ENCODE assay signal across 16 cellular contexts in the genomic region with DNA sequence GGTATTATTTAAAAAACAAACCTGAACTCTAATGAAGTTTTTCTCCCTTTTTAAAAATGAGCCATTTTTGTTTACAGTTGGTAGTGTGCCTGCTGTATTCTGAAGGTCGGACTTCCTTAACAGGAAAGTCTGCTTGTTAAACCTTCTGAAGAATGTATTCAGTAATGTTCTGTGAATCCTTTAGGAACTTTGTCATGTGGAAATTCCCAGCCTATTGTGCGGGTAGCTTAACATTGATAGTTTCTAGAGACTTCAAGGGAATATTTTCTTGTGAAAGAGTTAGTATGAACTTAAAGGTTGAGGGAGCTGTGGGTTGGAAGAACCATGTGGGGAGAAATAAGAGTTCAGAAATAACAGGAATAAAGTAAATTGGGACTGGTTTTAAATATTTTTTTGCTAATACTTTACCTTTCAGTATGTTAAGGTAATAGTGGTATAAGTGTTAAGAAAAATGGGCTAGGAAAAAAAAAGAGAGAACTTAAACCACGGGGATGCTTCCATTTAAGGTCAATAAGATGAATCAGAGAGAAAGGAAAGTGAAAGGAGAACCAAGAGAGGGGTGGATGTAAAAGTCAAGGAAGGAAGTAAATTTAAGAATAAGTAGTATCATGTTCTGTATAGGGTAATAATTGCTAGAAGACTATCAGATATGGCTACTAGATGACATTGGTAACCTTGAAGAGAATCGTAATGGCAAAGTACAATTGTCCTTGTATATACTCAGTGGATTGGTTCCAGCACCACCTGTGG.
DNase-seq lines count a peak whose midpoint lies in the region; ATAC-seq, FAIRE-seq and TF ChIP-seq lines count a peak whose summit lies in the region.
"Had no signal": no experiment of that assay in that cellular context is flagged by ENCODE, and none has a peak within 500 bp of the region (broad histone marks: within the 10 kb centered on the region; RNA-seq: fewer than 3 reads in every experiment).

No MANE protein-coding gene starts in this region.

- peaks cover 13% of the 10 kb centered on the region for H3K4me1 Mint-ChIP-seq in activated naive CD4-positive, alpha-beta T cell treated with anti-CD3 and anti-CD28 coated beads, Interleukin-2, amount 10 ng/mL, durations not matched to agents 7 days and 5 days
- H3K4me1 Mint-ChIP-seq in IgD-negative memory B cell = peaks cover 10 to 15% (median 12%) of the 10 kb centered on the region in 3 donors
- peaks cover 11% of the 10 kb centered on the region for H3K4me1 Mint-ChIP-seq in astrocyte (ENCODE audit: low read depth, unreplicated experiment)
- peaks cover 6% of the 10 kb centered on the region for H3K4me1 Mint-ChIP-seq in T-helper 17 cell

- TF ChIP-seq CTCF in astrocyte (IDR thresholded peaks at IDR 0.05; ENCODE audit: insufficient read depth, low read depth, low read length) (no peak), upper lobe of right lung (IDR thresholded peaks at IDR 0.05) (no peak)

- H3K4me1 ChIP-seq in astrocyte (ENCODE audit: insufficient read depth, low read length) = no peaks in the 10 kb centered on the region
- H3K4me1 ChIP-seq in upper lobe of right lung = no peaks in the 10 kb centered on the region

- ATAC-seq in upper lobe of right lung = peak; percentile 53
- no peak for ATAC-seq in SK-N-SH treated with all-trans-retinoic acid at 6 μM for 48 hours
- no peak for ATAC-seq in T-helper 17 cell

- H3K9me3 Mint-ChIP-seq in activated naive CD4-positive, alpha-beta T cell treated with anti-CD3 and anti-CD28 coated beads, Interleukin-2, amount 10 ng/mL, durations not matched to agents 7 days and 5 days = no peaks in the 10 kb centered on the region
- H3K9me3 Mint-ChIP-seq in IgD-negative memory B cell (peaks cover 0 to 4% (median 1%) of the 10 kb centered on the region in 3 donors), astrocyte (ENCODE audit: unreplicated experiment) (no peaks in the 10 kb centered on the region)

- H3K9ac ChIP-seq in astrocyte (ENCODE audit: low read length) = no peak overlapping the region
- H3K9ac ChIP-seq: SK-N-SH had no signal

- no peak overlapping the region for H3K4me2 ChIP-seq in astrocyte (ENCODE audit: low read length)
- H3K4me2 ChIP-seq: SK-N-SH had no signal

- H3K4me3 ChIP-seq in astrocyte (ENCODE audit: insufficient read depth, low read depth, low read length) = no peak overlapping the region
- no peak overlapping the region for H3K4me3 ChIP-seq in upper lobe of right lung
- H3K4me3 ChIP-seq: thoracic aorta had no signal

- H3K27me3 Mint-ChIP-seq in activated naive CD4-positive, alpha-beta T cell treated with anti-CD3 and anti-CD28 coated beads, Interleukin-2, amount 10 ng/mL, durations not matched to agents 7 days and 5 days = no peaks in the 10 kb centered on the region
- no peaks in the 10 kb centered on the region for H3K27me3 Mint-ChIP-seq in IgD-negative memory B cell
- H3K27me3 Mint-ChIP-seq in astrocyte (ENCODE audit: low read depth, unreplicated experiment) = no peaks in the 10 kb centered on the region
- H3K27me3 Mint-ChIP-seq in T-helper 17 cell = no peaks in the 10 kb centered on the region

- FAIRE-seq in astrocyte (lab: Jason Lieb, UNC) = no peak
- FAIRE-seq: endometrium had no signal

- H3K9me3 ChIP-seq in astrocyte (ENCODE audit: insufficient read depth, low read depth, low read length) (no peaks in the 10 kb centered on the region), upper lobe of right lung (no peaks in the 10 kb centered on the region), T-helper 17 cell (ENCODE audit: control insufficient read depth, low read length, poor library complexity, severe bottlenecking) (no peaks in the 10 kb centered on the region)
- H3K9me3 ChIP-seq: SK-N-SH, thoracic aorta had no signal

- peaks cover 39% of the 10 kb centered on the region for H3K36me3 Mint-ChIP-seq in activated naive CD4-positive, alpha-beta T cell treated with anti-CD3 and anti-CD28 coated beads, Interleukin-2, amount 10 ng/mL, durations not matched to agents 7 days and 5 days
- peaks cover 22% of the 10 kb centered on the region for H3K36me3 Mint-ChIP-seq in IgD-negative memory B cell
- H3K36me3 Mint-ChIP-seq in astrocyte (ENCODE audit: low read depth, unreplicated experiment) = peaks cover 3% of the 10 kb centered on the region
- peaks cover 9% of the 10 kb centered on the region for H3K36me3 Mint-ChIP-seq in T-helper 17 cell (ENCODE audit: low read depth)

- intact Hi-C loops in upper lobe of right lung (cut with DNase I) = no loop called here

- H3K27ac ChIP-seq in astrocyte (ENCODE audit: low read depth, low read length) (no peak overlapping the region), upper lobe of right lung (no peak overlapping the region)
- H3K27ac ChIP-seq: thoracic aorta had no signal

- peak overlapping the region; percentile 0 for H3K27ac Mint-ChIP-seq in activated naive CD4-positive, alpha-beta T cell treated with anti-CD3 and anti-CD28 coated beads, Interleukin-2, amount 10 ng/mL, durations not matched to agents 7 days and 5 days
- peak overlapping the region in 2 of 3 donors; percentile 27 to 41 for H3K27ac Mint-ChIP-seq in IgD-negative memory B cell
- H3K27ac Mint-ChIP-seq in astrocyte (ENCODE audit: unreplicated experiment) = peak overlapping the region; percentile 84
- H3K27ac Mint-ChIP-seq in T-helper 17 cell = no peak overlapping the region

- H4K20me1 ChIP-seq in astrocyte (ENCODE audit: insufficient read depth, low read length) = no peaks in the 10 kb centered on the region

- CTCF ChIA-PET in activated naive CD4-positive, alpha-beta T cell treated with anti-CD3 and anti-CD28 coated beads, Interleukin-2, amount 10 ng/mL, durations not matched to agents 7 days and 5 days (lab: Charles Lee) = no interaction called here

- no peaks in the 10 kb centered on the region for H3K79me2 ChIP-seq in astrocyte (ENCODE audit: insufficient read depth, low read length)

- H3K4me3 Mint-ChIP-seq in activated naive CD4-positive, alpha-beta T cell treated with anti-CD3 and anti-CD28 coated beads, Interleukin-2, amount 10 ng/mL, durations not matched to agents 7 days and 5 days = no peak overlapping the region
- peak overlapping the region in 2 of 4 donors; percentile 31 to 76 for H3K4me3 Mint-ChIP-seq in IgD-negative memory B cell
- H3K4me3 Mint-ChIP-seq in astrocyte (ENCODE audit: unreplicated experiment) = no peak overlapping the region
- H3K4me3 Mint-ChIP-seq in T-helper 17 cell = no peak overlapping the region

- no peak overlapping the region for H2AFZ ChIP-seq in astrocyte (ENCODE audit: low read depth, low read length)

- DNase-seq in activated naive CD4-positive, alpha-beta T cell treated with anti-CD3 and anti-CD28 coated beads, Interleukin-2, amount 10 ng/mL, durations not matched to agents 7 days and 5 days = no peak
- DNase-seq in activated naive CD4-positive, alpha-beta T cell (lab: John Stamatoyannopoulos, UW) = no peak
- DNase-seq in astrocyte (ENCODE audit: low read depth) (peak; percentile 8), upper lobe of right lung (no peak), mesenteric fat pad (ENCODE audit: low spot score) (no peak), T-helper 17 cell (no peak)
- DNase-seq: activated CD4-positive, alpha-beta T cell treated with anti-CD3 and anti-CD28 coated beads, Interleukin-2, amount 50 U/mL, for 48 hours; anterior cingulate cortex; mesendoderm; NCI-H1105 treated with DMSO at 0.1 percent for 48 hours; NCI-H526 treated with DMSO at 0.1 percent for 48 hours; SK-N-SH had no signal

- H3K27me3 ChIP-seq in astrocyte (ENCODE audit: insufficient read depth, low read length) (no peaks in the 10 kb centered on the region), upper lobe of right lung (no peaks in the 10 kb centered on the region)

- peaks cover 2% of the 10 kb centered on the region for H3K36me3 ChIP-seq in astrocyte (ENCODE audit: insufficient read depth, low read length)
- H3K36me3 ChIP-seq in upper lobe of right lung = peaks cover 6% of the 10 kb centered on the region

TF ChIP-seq in SK-N-SH treated with all-trans-retinoic acid at 6 μM for 48 hours, 23 proteins besides CTCF, POLR2A, EP300 and RAD21 (continues in another document):
- TF ChIP-seq, protein P1, sequence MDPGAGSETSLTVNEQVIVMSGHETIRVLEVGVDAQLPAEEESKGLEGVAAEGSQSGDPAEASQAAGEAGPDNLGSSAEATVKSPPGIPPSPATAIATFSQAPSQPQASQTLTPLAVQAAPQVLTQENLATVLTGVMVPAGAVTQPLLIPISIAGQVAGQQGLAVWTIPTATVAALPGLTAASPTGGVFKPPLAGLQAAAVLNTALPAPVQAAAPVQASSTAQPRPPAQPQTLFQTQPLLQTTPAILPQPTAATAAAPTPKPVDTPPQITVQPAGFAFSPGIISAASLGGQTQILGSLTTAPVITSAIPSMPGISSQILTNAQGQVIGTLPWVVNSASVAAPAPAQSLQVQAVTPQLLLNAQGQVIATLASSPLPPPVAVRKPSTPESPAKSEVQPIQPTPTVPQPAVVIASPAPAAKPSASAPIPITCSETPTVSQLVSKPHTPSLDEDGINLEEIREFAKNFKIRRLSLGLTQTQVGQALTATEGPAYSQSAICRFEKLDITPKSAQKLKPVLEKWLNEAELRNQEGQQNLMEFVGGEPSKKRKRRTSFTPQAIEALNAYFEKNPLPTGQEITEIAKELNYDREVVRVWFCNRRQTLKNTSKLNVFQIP (CRISPR knock-in tag; IDR thresholded peaks at IDR 0.05; ENCODE audit: borderline replicate concordance, low read depth) = no peak
- TF ChIP-seq OSR1 (CRISPR knock-in tag; IDR thresholded peaks at IDR 0.05) (no peak), TOX (CRISPR knock-in tag; IDR thresholded peaks at IDR 0.05; ENCODE audit: borderline replicate concordance) (no peak), ZNF70 (CRISPR knock-in tag; IDR thresholded peaks at IDR 0.05) (no peak), ZFP3 (CRISPR knock-in tag; IDR thresholded peaks at IDR 0.05) (no peak), ZC3H10 (CRISPR knock-in tag; IDR thresholded peaks at IDR 0.05) (no peak), ISL1 (CRISPR knock-in tag; IDR thresholded peaks at IDR 0.05) (no peak), ESRRG (CRISPR knock-in tag; IDR thresholded peaks at IDR 0.05) (no peak), ZFP30 (CRISPR knock-in tag; IDR thresholded peaks at IDR 0.05) (no peak)
- TF ChIP-seq, protein P2, sequence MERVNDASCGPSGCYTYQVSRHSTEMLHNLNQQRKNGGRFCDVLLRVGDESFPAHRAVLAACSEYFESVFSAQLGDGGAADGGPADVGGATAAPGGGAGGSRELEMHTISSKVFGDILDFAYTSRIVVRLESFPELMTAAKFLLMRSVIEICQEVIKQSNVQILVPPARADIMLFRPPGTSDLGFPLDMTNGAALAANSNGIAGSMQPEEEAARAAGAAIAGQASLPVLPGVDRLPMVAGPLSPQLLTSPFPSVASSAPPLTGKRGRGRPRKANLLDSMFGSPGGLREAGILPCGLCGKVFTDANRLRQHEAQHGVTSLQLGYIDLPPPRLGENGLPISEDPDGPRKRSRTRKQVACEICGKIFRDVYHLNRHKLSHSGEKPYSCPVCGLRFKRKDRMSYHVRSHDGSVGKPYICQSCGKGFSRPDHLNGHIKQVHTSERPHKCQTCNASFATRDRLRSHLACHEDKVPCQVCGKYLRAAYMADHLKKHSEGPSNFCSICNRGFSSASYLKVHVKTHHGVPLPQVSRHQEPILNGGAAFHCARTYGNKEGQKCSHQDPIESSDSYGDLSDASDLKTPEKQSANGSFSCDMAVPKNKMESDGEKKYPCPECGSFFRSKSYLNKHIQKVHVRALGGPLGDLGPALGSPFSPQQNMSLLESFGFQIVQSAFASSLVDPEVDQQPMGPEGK (CRISPR knock-in tag; IDR thresholded peaks at IDR 0.05; ENCODE audit: borderline replicate concordance) = no peak
